ENCODE assay signal across 8 cellular contexts in genomic region chr21:41166947-41167346, GRCh38. TPM values are rescaled to one million over a fixed set of nuclear protein-coding genes. Genes with fewer than 3 reads are reported as not detected.
A peak's percentile ranks its signal among the peaks of the same experiment; 100 is the strongest.
DNase-seq lines count a peak whose midpoint lies in the region; ATAC-seq and TF ChIP-seq lines count a peak whose summit lies in the region.

No MANE protein-coding gene starts in this region.

- CTCF ChIA-PET in HEK293 (lab: Yijun Ruan, JAX): interaction anchor here (0.6 to 2.5 kb wide), 13 partner anchors 8 to 257 kb away, joined by 3 to 13 read pairs (median 4); no protein-coding TSS in a partner anchor

- DNase-seq in adipocyte (ENCODE audit: low read depth) (peak; percentile 29), cerebellum (ENCODE audit: low spot score) (no peak), HuH-7.5 (ENCODE audit: low spot score) (no peak)

- no peaks in the 10 kb centered on the region for H3K36me3 ChIP-seq in HEK293 (ENCODE audit: control insufficient read depth in 2 of 2, insufficient read depth in 1 of 2, low read length in 2 of 2)
- H3K36me3 ChIP-seq in adipocyte (ENCODE audit: control insufficient read depth, insufficient read depth, low read length, severe bottlenecking): no peaks in the 10 kb centered on the region
- no peaks in the 10 kb centered on the region for H3K36me3 ChIP-seq in iPS-15b (ENCODE audit: control insufficient read depth, insufficient read depth, low read length)
- H3K36me3 ChIP-seq in skeletal muscle tissue (ENCODE audit: control insufficient read depth in 3 of 3, insufficient read depth in 3 of 3, low read length in 3 of 3): no peaks in the 10 kb centered on the region

- peaks cover 6% of the 10 kb centered on the region for H3K4me1 ChIP-seq in HEK293 (ENCODE audit: control insufficient read depth, insufficient read depth, low read length)
- H3K4me1 ChIP-seq in adipocyte (ENCODE audit: control insufficient read depth, insufficient read depth, low read length): peaks cover 8% of the 10 kb centered on the region
- H3K4me1 ChIP-seq in iPS-15b (ENCODE audit: control insufficient read depth, insufficient read depth, low read length): peaks cover 3% of the 10 kb centered on the region
- H3K4me1 ChIP-seq in skeletal muscle tissue (ENCODE audit: control insufficient read depth in 3 of 3, insufficient read depth in 3 of 3, low read length in 3 of 3): peaks cover 0 to 16% (median 13%) of the 10 kb centered on the region in 3 donors

- no peak for TF ChIP-seq CTCF in HEK293 (tag by site-specific recombination; IDR thresholded peaks at IDR 0.05)

- H3K4me3 ChIP-seq in HEK293 (ENCODE audit: low read depth, low read length) (peak overlapping the region; percentile 62), adipocyte (ENCODE audit: low read length) (peak overlapping the region; percentile 83), iPS-15b (ENCODE audit: low read depth, low read length) (peak overlapping the region; percentile 53), skeletal muscle tissue (ENCODE audit: low read length in 3 of 3) (peak overlapping the region; percentile 51 to 71 (median 56))

- no peak for ATAC-seq in GM19023 (IDR thresholded peaks at IDR 0.05; ENCODE audit: unreplicated experiment)
- ATAC-seq in GM19328 (IDR thresholded peaks at IDR 0.05; ENCODE audit: unreplicated experiment): no peak

- no peak overlapping the region for H3K27ac ChIP-seq in HEK293 (ENCODE audit: extremely low read depth, low read depth, low read length)
- peak overlapping the region; percentile 80 for H3K27ac ChIP-seq in skeletal muscle tissue (ENCODE audit: low read depth, low read length)

- H3K27me3 ChIP-seq in adipocyte (replicated peaks; ENCODE audit: control insufficient read depth, insufficient read depth, low read length): peaks cover 4% of the 10 kb centered on the region
- peaks cover 40% of the 10 kb centered on the region for H3K27me3 ChIP-seq in iPS-15b (ENCODE audit: control insufficient read depth, insufficient read depth, low read length)
- no peaks in the 10 kb centered on the region for H3K27me3 ChIP-seq in skeletal muscle tissue (ENCODE audit: control insufficient read depth in 3 of 3, insufficient read depth in 3 of 3, low read length in 3 of 3)

- POLR2A ChIA-PET in HEK293 (lab: Yijun Ruan, JAX): interaction anchor here (0.7 to 1.0 kb wide), 2 partner anchors 8 to 370 kb away, joined by 3 read pairs; no protein-coding TSS in a partner anchor

- H3K9me3 ChIP-seq in HEK293 (ENCODE audit: control insufficient read depth, insufficient read depth, low read depth, low read length) (no peaks in the 10 kb centered on the region), adipocyte (ENCODE audit: control insufficient read depth, low read length) (no peaks in the 10 kb centered on the region), iPS-15b (ENCODE audit: control insufficient read depth, insufficient read depth, low read length) (no peaks in the 10 kb centered on the region), skeletal muscle tissue (ENCODE audit: control insufficient read depth in 3 of 3, low read length in 3 of 3) (no peaks in the 10 kb centered on the region)

- H3K9ac ChIP-seq in adipocyte (ENCODE audit: low read length) (peak overlapping the region; percentile 84), iPS-15b (ENCODE audit: low read depth, low read length) (no peak overlapping the region), skeletal muscle tissue (ENCODE audit: low read depth in 1 of 3, low read length in 3 of 3) (peak overlapping the region in 2 of 3 donors; percentile 61 to 81)

TF ChIP-seq in HEK293, 187 proteins besides CTCF, POLR2A, EP300 and RAD21 (continues in another document):
- no peak for TF ChIP-seq ZNF398 (tag by site-specific recombination; IDR thresholded peaks at IDR 0.05)
- TF ChIP-seq ZNF391 (tag by site-specific recombination; IDR thresholded peaks at IDR 0.05; ENCODE audit: borderline replicate concordance, low read depth): no peak
- TF ChIP-seq ZBTB20 (tag by site-specific recombination; IDR thresholded peaks at IDR 0.05): no peak
- no peak for TF ChIP-seq ZNF221 (tag by site-specific recombination; IDR thresholded peaks at IDR 0.05; ENCODE audit: borderline replicate concordance)
- no peak for TF ChIP-seq ZNF18 (tag by site-specific recombination; IDR thresholded peaks at IDR 0.05)
- TF ChIP-seq TSHZ1 (tag by site-specific recombination; IDR thresholded peaks at IDR 0.05; ENCODE audit: borderline replicate concordance): no peak
- TF ChIP-seq KLF8 (tag by site-specific recombination; IDR thresholded peaks at IDR 0.05): no peak
- TF ChIP-seq PRDM1 (tag by site-specific recombination; IDR thresholded peaks at IDR 0.05): no peak
- TF ChIP-seq ZNF843 (tag by site-specific recombination; IDR thresholded peaks at IDR 0.05): no peak
- TF ChIP-seq ZNF112 (tag by site-specific recombination; IDR thresholded peaks at IDR 0.05): no peak
- no peak for TF ChIP-seq ZNF639 (tag by site-specific recombination; IDR thresholded peaks at IDR 0.05)
- TF ChIP-seq ZBTB26 (tag by site-specific recombination; optimal IDR thresholded peaks at IDR 0.05): no peak
- TF ChIP-seq ZNF121 (tag by site-specific recombination; IDR thresholded peaks at IDR 0.05): no peak
- no peak for TF ChIP-seq ZNF610 (tag by site-specific recombination; IDR thresholded peaks at IDR 0.05; ENCODE audit: borderline replicate concordance)

RNA-seq across cellular contexts. Expression of gene BACE2, which starts 1.0 kb away (rescaled TPM):
- 39.1 TPM for total RNA-seq in skeletal muscle tissue
- 6.0 TPM for total RNA-seq in cerebellum
